ENCODE assay signal across 23 cellular contexts in the genomic region with DNA sequence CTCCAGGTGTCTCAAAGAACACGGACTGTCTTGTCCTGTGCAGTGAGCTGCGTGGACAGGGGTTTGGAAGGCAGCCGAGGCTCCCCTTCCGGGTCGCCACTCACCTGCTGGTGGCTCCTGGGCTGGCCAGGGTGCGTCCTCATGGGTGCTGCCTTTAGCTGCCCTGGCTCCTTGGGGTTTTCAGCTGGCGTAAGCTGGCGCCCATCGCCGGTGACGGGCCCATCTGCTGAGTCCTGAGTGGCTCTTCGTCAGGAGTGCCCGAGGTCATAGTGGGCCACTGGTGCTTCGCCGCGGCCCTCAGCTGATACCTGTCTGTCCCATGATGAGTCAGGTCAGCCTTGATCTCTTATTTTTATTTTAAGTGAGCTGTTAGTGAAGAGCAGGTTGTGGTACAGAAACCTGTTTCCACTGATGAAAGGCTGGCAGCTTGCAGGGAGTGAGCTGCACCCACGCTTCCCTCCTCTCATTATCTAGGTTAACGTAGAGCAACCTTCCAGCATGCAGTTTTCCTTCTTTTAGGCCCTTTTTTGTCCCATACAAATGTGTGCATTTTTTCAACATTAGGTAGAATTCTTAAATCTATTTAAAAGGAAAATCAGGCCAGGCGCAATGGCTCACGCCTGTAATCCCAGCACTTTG. TPM values are rescaled to one million over a fixed set of nuclear protein-coding genes. Genes with fewer than 3 reads are reported as not detected.
DNase-seq lines count a peak whose midpoint lies in the region; ATAC-seq and TF ChIP-seq lines count a peak whose summit lies in the region.
"Had no signal": no experiment of that assay in that cellular context is flagged by ENCODE, and none has a peak within 500 bp of the region (broad histone marks: within the 10 kb centered on the region; RNA-seq: fewer than 3 reads in every experiment).

No MANE protein-coding gene starts in this region.

- ATAC-seq in activated CD8-positive, alpha-beta T cell treated with anti-CD3 and anti-CD28 coated beads, Interleukin-2, amount 10 ng/mL, durations not matched to agents 7 days and 5 days, result no peak
- ATAC-seq in activated CD8-positive, alpha-beta T cell treated with anti-CD3 and anti-CD28 coated beads for 36 hours, result no peak
- ATAC-seq in left ventricle myocardium superior (no peak), sciatic nerve (no peak)

- peaks cover 2% of the 10 kb centered on the region for H3K4me1 Mint-ChIP-seq in activated CD8-positive, alpha-beta T cell treated with anti-CD3 and anti-CD28 coated beads, Interleukin-2, amount 10 ng/mL, durations not matched to agents 7 days and 5 days (ENCODE audit: low read depth)
- no peaks in the 10 kb centered on the region for H3K4me1 Mint-ChIP-seq in activated CD8-positive, alpha-beta T cell treated with anti-CD3 and anti-CD28 coated beads for 36 hours (ENCODE audit: low read depth)
- H3K4me1 Mint-ChIP-seq: H9 had no signal

- DNase-seq in activated CD8-positive, alpha-beta T cell treated with anti-CD3 and anti-CD28 coated beads, Interleukin-2, amount 10 ng/mL, durations not matched to agents 7 days and 5 days, result no peak
- DNase-seq in activated CD8-positive, alpha-beta T cell treated with anti-CD3 and anti-CD28 coated beads for 36 hours, result no peak
- DNase-seq in RWPE1 (ENCODE audit: low spot score) (no peak), left ventricle myocardium superior (peak; percentile 21), sciatic nerve (ENCODE audit: low spot score) (peak; percentile 49), HK-2 (ENCODE audit: unreplicated experiment) (no peak), NCI-H2029 (lab: John Stamatoyannopoulos, UW) (no peak), A172 (ENCODE audit: low spot score) (no peak)
- DNase-seq: CD4-positive, CD25-positive, alpha-beta regulatory T cell; COR-L47; H9; MV-4-11; NCI-H1417; NCI-H187; NCI-H2227 treated with DMSO at 0.1 percent for 48 hours; NCI-H510A treated with DMSO at 0.1 percent for 48 hours; NCI-H82 had no signal

- 0 out of 2 replicates have a peak overlapping the region, but pooled peaks have one; percentile 22 for H3K27ac ChIP-seq in RWPE1
- H3K27ac ChIP-seq: 22Rv1, HL-60, KMS-11 had no signal

- no peak for TF ChIP-seq CTCF in activated CD8-positive, alpha-beta T cell treated with anti-CD3 and anti-CD28 coated beads for 36 hours (IDR thresholded peaks at IDR 0.05)
- TF ChIP-seq CTCF in RWPE1 (conservative IDR thresholded peaks at IDR 0.05; ENCODE audit: low read depth), result no peak

- CTCF ChIA-PET in activated CD8-positive, alpha-beta T cell treated with anti-CD3 and anti-CD28 coated beads, Interleukin-2, amount 10 ng/mL, durations not matched to agents 7 days and 5 days (lab: Charles Lee), result no interaction called here
- CTCF ChIA-PET in activated CD8-positive, alpha-beta T cell treated with anti-CD3 and anti-CD28 coated beads for 36 hours (lab: Charles Lee), result no interaction called here
- CTCF ChIA-PET in RWPE1 (lab: Yijun Ruan, JAX), result no interaction called here

- H3K27me3 Mint-ChIP-seq in activated CD8-positive, alpha-beta T cell treated with anti-CD3 and anti-CD28 coated beads, Interleukin-2, amount 10 ng/mL, durations not matched to agents 7 days and 5 days (ENCODE audit: low read depth), result no peaks in the 10 kb centered on the region
- no peaks in the 10 kb centered on the region for H3K27me3 Mint-ChIP-seq in activated CD8-positive, alpha-beta T cell treated with anti-CD3 and anti-CD28 coated beads for 36 hours
- H3K27me3 Mint-ChIP-seq: B cell; CD4-positive, CD25-positive, alpha-beta regulatory T cell had no signal

- H3K9me3 Mint-ChIP-seq in activated CD8-positive, alpha-beta T cell treated with anti-CD3 and anti-CD28 coated beads, Interleukin-2, amount 10 ng/mL, durations not matched to agents 7 days and 5 days (ENCODE audit: insufficient read depth), result no peaks in the 10 kb centered on the region
- no peaks in the 10 kb centered on the region for H3K9me3 Mint-ChIP-seq in activated CD8-positive, alpha-beta T cell treated with anti-CD3 and anti-CD28 coated beads for 36 hours
- H3K9me3 Mint-ChIP-seq: CD4-positive, CD25-positive, alpha-beta regulatory T cell; H9 had no signal

- H3K36me3 Mint-ChIP-seq in activated CD8-positive, alpha-beta T cell treated with anti-CD3 and anti-CD28 coated beads, Interleukin-2, amount 10 ng/mL, durations not matched to agents 7 days and 5 days (ENCODE audit: low read depth), result peaks cover 34% of the 10 kb centered on the region
- peaks cover 7% of the 10 kb centered on the region for H3K36me3 Mint-ChIP-seq in activated CD8-positive, alpha-beta T cell treated with anti-CD3 and anti-CD28 coated beads for 36 hours (ENCODE audit: low read depth)

- intact Hi-C loops in activated CD8-positive, alpha-beta T cell treated with anti-CD3 and anti-CD28 coated beads for 36 hours (cut with micrococcal nuclease), result no loop called here
- intact Hi-C loops in left ventricle myocardium superior (cut with micrococcal nuclease) (no loop called here), sciatic nerve (cut with DNase I) (no loop called here)

- H3K27ac Mint-ChIP-seq in activated CD8-positive, alpha-beta T cell treated with anti-CD3 and anti-CD28 coated beads, Interleukin-2, amount 10 ng/mL, durations not matched to agents 7 days and 5 days, result peak overlapping the region; percentile 39
- H3K27ac Mint-ChIP-seq in activated CD8-positive, alpha-beta T cell treated with anti-CD3 and anti-CD28 coated beads for 36 hours, result no peak overlapping the region
- H3K27ac Mint-ChIP-seq: B cell, H9 had no signal

- POLR2A ChIA-PET in activated CD8-positive, alpha-beta T cell treated with anti-CD3 and anti-CD28 coated beads, Interleukin-2, amount 10 ng/mL, durations not matched to agents 7 days and 5 days (lab: Charles Lee), result no interaction called here
- POLR2A ChIA-PET in activated CD8-positive, alpha-beta T cell treated with anti-CD3 and anti-CD28 coated beads for 36 hours (lab: Charles Lee), result no interaction called here
- POLR2A ChIA-PET in RWPE1 (lab: Yijun Ruan, JAX; ENCODE audit: low non-redundant PET), result no interaction called here

- no peak overlapping the region for H3K4me3 Mint-ChIP-seq in activated CD8-positive, alpha-beta T cell treated with anti-CD3 and anti-CD28 coated beads, Interleukin-2, amount 10 ng/mL, durations not matched to agents 7 days and 5 days
- H3K4me3 Mint-ChIP-seq in activated CD8-positive, alpha-beta T cell treated with anti-CD3 and anti-CD28 coated beads for 36 hours, result no peak overlapping the region
- H3K4me3 Mint-ChIP-seq: B cell; CD4-positive, CD25-positive, alpha-beta regulatory T cell; H9 had no signal

RNA-seq across cellular contexts. Expression of gene EPN1, which starts 18.4 kb away (rescaled TPM):
- 10 to 100 TPM; 63.6 to 67.0 TPM for total RNA-seq in activated CD8-positive, alpha-beta T cell treated with anti-CD3 and anti-CD28 coated beads, Interleukin-2, amount 10 ng/mL, durations not matched to agents 7 days and 5 days
- 10 to 100 TPM; 36.2 to 37.7 TPM for total RNA-seq in activated CD8-positive, alpha-beta T cell treated with anti-CD3 and anti-CD28 coated beads for 36 hours
- 250 TPM for total RNA-seq in left ventricle myocardium superior
- 87.6 TPM for total RNA-seq in sciatic nerve
- 135 and 138 TPM in 2 replicates for total RNA-seq in A172 (2014; rRNA removed; shearing (Covaris generic))

RNA-seq across cellular contexts. Expression of gene U2AF2, which starts 38.6 kb away (rescaled TPM):
- 100 to 1,000 TPM; 296 to 321 TPM for total RNA-seq in activated CD8-positive, alpha-beta T cell treated with anti-CD3 and anti-CD28 coated beads, Interleukin-2, amount 10 ng/mL, durations not matched to agents 7 days and 5 days
- total RNA-seq in activated CD8-positive, alpha-beta T cell treated with anti-CD3 and anti-CD28 coated beads for 36 hours, result 100 to 1,000 TPM; 304 to 306 TPM
- total RNA-seq in left ventricle myocardium superior (79.9 TPM), sciatic nerve (127 TPM)
- total RNA-seq in A172 (2014; rRNA removed; shearing (Covaris generic)), result 143 and 169 TPM in 2 replicates

RNA-seq across cellular contexts. Expression of gene NLRP9, which starts 44.7 kb away (rescaled TPM):
- total RNA-seq in activated CD8-positive, alpha-beta T cell treated with anti-CD3 and anti-CD28 coated beads, Interleukin-2, amount 10 ng/mL, durations not matched to agents 7 days and 5 days, result not detected
- not detected for total RNA-seq in activated CD8-positive, alpha-beta T cell treated with anti-CD3 and anti-CD28 coated beads for 36 hours
- total RNA-seq in left ventricle myocardium superior, result not detected
- total RNA-seq in sciatic nerve, result not detected
- total RNA-seq in A172 (2014; rRNA removed; shearing (Covaris generic)), result not detected in 2 replicates
- total RNA-seq: B cell; CD4-positive, CD25-positive, alpha-beta regulatory T cell; H9; HT1080; RPMI7951 had no signal

RNA-seq across cellular contexts. Expression of gene CCDC106, which starts 45.4 kb away (rescaled TPM):
- 1 to 10 TPM; 8.7 to 9.4 TPM for total RNA-seq in activated CD8-positive, alpha-beta T cell treated with anti-CD3 and anti-CD28 coated beads, Interleukin-2, amount 10 ng/mL, durations not matched to agents 7 days and 5 days
- total RNA-seq in activated CD8-positive, alpha-beta T cell treated with anti-CD3 and anti-CD28 coated beads for 36 hours, result 10 to 100 TPM in 1 of 2 experiments, 1 to 10 TPM in 1; 8.8 to 11.2 TPM
- total RNA-seq in left ventricle myocardium superior (16.8 TPM), sciatic nerve (14.0 TPM)
- total RNA-seq in A172 (2014; rRNA removed; shearing (Covaris generic)), result 2.6 and 6.0 TPM in 2 replicates

RNA-seq across cellular contexts. Expression of gene ZNF581, which starts 50.0 kb away (rescaled TPM):
- 10 to 100 TPM; 22.7 to 24.4 TPM for total RNA-seq in activated CD8-positive, alpha-beta T cell treated with anti-CD3 and anti-CD28 coated beads, Interleukin-2, amount 10 ng/mL, durations not matched to agents 7 days and 5 days
- 10 to 100 TPM; 30.4 to 34.5 TPM for total RNA-seq in activated CD8-positive, alpha-beta T cell treated with anti-CD3 and anti-CD28 coated beads for 36 hours
- total RNA-seq in left ventricle myocardium superior, result 9.4 TPM
- 17.2 TPM for total RNA-seq in sciatic nerve
- total RNA-seq in A172 (2014; rRNA removed; shearing (Covaris generic)), result 7.3 and 20.2 TPM in 2 replicates

Comparison
In these comparisons a context has a peak if more than half of its experiments do, and no peak if none do; other contexts are left out.
1. DNase-seq: peak in left ventricle myocardium superior (single experiment) and sciatic nerve (single experiment); none in activated CD8-positive, alpha-beta T cell treated with anti-CD3 and anti-CD28 coated beads, Interleukin-2, amount 10 ng/mL, durations not matched to agents 7 days and 5 days (single experiment), activated CD8-positive, alpha-beta T cell treated with anti-CD3 and anti-CD28 coated beads for 36 hours (single experiment), RWPE1 (single experiment), HK-2 (single experiment), NCI-H2029 (single experiment) and A172 (single experiment).